8 cellular contexts compared by ENCODE assay signal in the genomic region with DNA sequence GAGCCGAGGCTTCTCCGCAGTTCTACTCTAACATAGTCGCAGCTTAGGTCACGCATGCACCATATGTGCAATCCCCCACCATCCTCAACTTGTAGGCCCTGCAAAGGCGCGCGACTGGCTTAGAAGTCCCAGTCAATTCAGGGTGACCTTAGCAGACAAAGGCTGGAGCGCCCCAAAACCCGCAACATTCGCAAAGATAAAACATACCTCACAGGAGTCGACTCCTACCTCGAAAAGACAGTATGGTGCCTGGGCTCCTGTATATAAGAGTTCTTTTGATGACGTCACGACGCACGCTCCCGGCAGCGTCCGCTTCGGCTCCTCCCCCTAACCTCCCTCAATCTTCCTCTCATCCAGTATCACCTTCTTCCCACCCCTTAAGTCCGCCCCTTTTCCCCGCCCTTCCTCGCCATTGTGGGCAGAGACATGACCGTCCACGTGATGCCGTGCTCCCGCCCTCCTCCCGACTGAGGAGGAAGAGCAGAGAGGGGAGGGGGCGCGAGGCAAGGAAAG. TPM values are rescaled to one million over a fixed set of nuclear protein-coding genes. Genes with fewer than 3 reads are reported as not detected.
DNase-seq lines count a peak whose midpoint lies in the region; ATAC-seq, FAIRE-seq and TF ChIP-seq lines count a peak whose summit lies in the region.

TSS of gene GAS5 (minus strand) at position 237 of the 513 bp plus-strand sequence.

- H3K79me2 ChIP-seq in H1 (ENCODE audit: control insufficient read depth in 1 of 2, insufficient read depth in 2 of 2, low read length in 2 of 2): peaks cover 0 to 52% of the 10 kb centered on the region in 2 experiments; a peak in 3 of 4 replicates

- peak within 1 kb of the TSS; percentile 80 for H4K5ac ChIP-seq in H1 (ENCODE audit: insufficient read length, low read depth, low read length)

- H3K9me3 Mint-ChIP-seq in CD8-positive, alpha-beta memory T cell: no peaks in the 10 kb centered on the region

- H2BK5ac ChIP-seq in H1 (ENCODE audit: low read depth, low read length) (peak within 1 kb of the TSS; percentile 98), mesenchymal stem cell (ENCODE audit: low read depth, low read length, poor library complexity, severe bottlenecking) (peak within 1 kb of the TSS; percentile 93)

- peak within 1 kb of the TSS; percentile 91 for H3K27ac ChIP-seq in CD8-positive, alpha-beta memory T cell (ENCODE audit: low read depth, low read length)
- H3K27ac ChIP-seq in H1 (ENCODE audit: low read depth, low read length): peak within 1 kb of the TSS; percentile 93
- H3K27ac ChIP-seq in mesenchymal stem cell (ENCODE audit: low read length, poor library complexity, severe bottlenecking): peak within 1 kb of the TSS; percentile 81

- H2AFZ ChIP-seq in H1 (ENCODE audit: low read length) (peak within 1 kb of the TSS; percentile 74; the same call in 1 of the 2 replicates), mesenchymal stem cell (ENCODE audit: low read depth, low read length) (peak within 1 kb of the TSS; percentile 77)

- H2BK12ac ChIP-seq in H1 (ENCODE audit: low read depth, low read length) (peak within 1 kb of the TSS; percentile 70), mesenchymal stem cell (ENCODE audit: low read length in 2 of 2) (peak within 1 kb of the TSS; percentile 18 to 89)

- H3K23ac ChIP-seq in H1 (ENCODE audit: insufficient read length) (no peak within 1 kb of the TSS), mesenchymal stem cell (ENCODE audit: low read length in 2 of 2) (peak within 1 kb of the TSS in 1 of 2 experiments; percentile 27)

- peak within 1 kb of the TSS; percentile 78 for H3K56ac ChIP-seq in H1 (replicated peaks; ENCODE audit: insufficient read length, low read depth, low read length)

- peak within 1 kb of the TSS; percentile 88 for H3K4me3 ChIP-seq in CD8-positive, alpha-beta memory T cell (ENCODE audit: low read length)
- H3K4me3 ChIP-seq in H1 (ENCODE audit: extremely low read depth in 1 of 4, insufficient read depth in 2 of 4, low read depth in 3 of 4, low read length in 4 of 4) (peak within 1 kb of the TSS; percentile 90 to 100 (median 92)), mesenchymal stem cell (ENCODE audit: insufficient read depth in 1 of 2, low read depth in 1 of 2, low read length in 2 of 2) (peak within 1 kb of the TSS; percentile 82 to 91)

- 2% methylated on average over 27 of the region's 30 CpGs; no CpG with 5 or more reads in 1 of the 2 experiments for WGBS in H1 (ENCODE audit: extremely low coverage in 1 of 2, insufficient coverage in 1 of 2, insufficient read length in 1 of 2, insufficient replicate concordance in 2 of 2, low coverage in 1 of 2, low lambda C conversion rate in 2 of 2, missing lambda C conversion rate in 1 of 2), 2 experiments
- WGBS in mesenchymal stem cell: 2% methylated on average over 18 of the region's 30 CpGs

- TF ChIP-seq POLR2A in H1 (IDR thresholded peaks at IDR 0.05; ENCODE audit: control extremely low read depth in 1 of 2, low read depth in 2 of 2, low read length in 2 of 2): peak; percentile 99 to 100

- peaks cover 7 to 11% of the 10 kb centered on the region in 2 experiments for H4K20me1 ChIP-seq in H1 (replicated peaks in 1 of 2; ENCODE audit: control insufficient read depth in 1 of 2, insufficient read depth in 2 of 2, low read length in 2 of 2)

- peaks cover 70 to 85% (median 84%) of the 10 kb centered on the region in 3 donors for H3K4me1 Mint-ChIP-seq in CD8-positive, alpha-beta memory T cell

- H3K4ac ChIP-seq in H1 (replicated peaks; ENCODE audit: insufficient read length, low read depth, low read length) (peak within 1 kb of the TSS; percentile 79), mesenchymal stem cell (ENCODE audit: low read depth in 1 of 2, low read length in 2 of 2) (peak within 1 kb of the TSS; percentile 91 to 97)

- DNase-seq in CD8-positive, alpha-beta memory T cell: peak; percentile 98 to 99 (median 98)
- DNase-seq in HS-5 (ENCODE audit: low read depth) (peak; percentile 97), NOMO-1 (lab: John Stamatoyannopoulos, UW; ENCODE audit: unreplicated experiment in 2 of 2) (peak; percentile 96 to 97), H1 (ENCODE audit: low read depth in 1 of 2, low spot score in 2 of 2) (peak; percentile 96 to 100), mesenchymal stem cell (peak; percentile 100)
- DNase-seq in activated CD8-positive, alpha-beta memory T cell treated with anti-CD3 and anti-CD28 coated beads for 48 hours (ENCODE audit: low read depth in 2 of 3, low spot score in 2 of 3): peak; percentile 88 to 98 (median 89)
- peak; percentile 98 for DNase-seq in stimulated activated CD8-positive, alpha-beta memory T cell treated with anti-CD3 and anti-CD28 coated beads, Interleukin-12 subunit alpha, Interleukin-12 subunit beta, amount 100 ng/mL, for 4 hours (ENCODE audit: low read depth)

- TF ChIP-seq CTCF in H1 (IDR thresholded peaks at IDR 0.05; ENCODE audit: control extremely low read depth in 1 of 3, insufficient read depth in 1 of 3, low read depth in 1 of 3, low read length in 3 of 3): no peak

- H3K4me1 ChIP-seq in CD8-positive, alpha-beta memory T cell (ENCODE audit: insufficient read depth, low read length): peaks cover 63% of the 10 kb centered on the region
- H3K4me1 ChIP-seq in H1 (replicated peaks in 1 of 4; ENCODE audit: control insufficient read depth in 3 of 4, insufficient read depth in 4 of 4, low read length in 3 of 4): peaks cover 2 to 10% (median 4%) of the 10 kb centered on the region in 4 experiments; a peak in 5 of 7 replicates
- no peaks in the 10 kb centered on the region for H3K4me1 ChIP-seq in mesenchymal stem cell (ENCODE audit: control insufficient read depth, insufficient read depth, low read depth, low read length)

- peak; percentile 65 for ATAC-seq in GM19467 (IDR thresholded peaks at IDR 0.05; ENCODE audit: unreplicated experiment)

- H3K9ac ChIP-seq in H1 (replicated peaks in 1 of 4; ENCODE audit: extremely low read depth in 1 of 4, low read depth in 3 of 4, low read length in 3 of 4) (peak within 1 kb of the TSS; percentile 97 to 99 (median 97)), mesenchymal stem cell (ENCODE audit: low read length) (peak within 1 kb of the TSS; percentile 92)

- H3K79me1 ChIP-seq in H1 (ENCODE audit: low read depth, low read length): no peaks in the 10 kb centered on the region; the same call in 1 of the 2 replicates
- H3K79me1 ChIP-seq in mesenchymal stem cell (replicated peaks; ENCODE audit: low read length, poor library complexity, severe bottlenecking): peaks cover 18% of the 10 kb centered on the region

- peak; percentile 82 for FAIRE-seq in H1 (lab: Jason Lieb, UNC)

- CTCF ChIA-PET in CD8-positive, alpha-beta memory T cell (lab: Charles Lee): interaction anchor here (1.1 to 2.0 kb wide), 5 partner anchors 10 to 437 kb away, joined by 3 to 6 read pairs (median 4); no protein-coding TSS in a partner anchor
- CTCF ChIA-PET in H1 (lab: Charles Lee; ENCODE audit: partially characterized antibody): interaction anchor here (0.6 to 1.5 kb wide), 3 partner anchors 46 to 890 kb away, joined by 3 to 5 read pairs (median 3); no protein-coding TSS in a partner anchor

- H3K14ac ChIP-seq in H1 (ENCODE audit: insufficient read length) (no peak within 1 kb of the TSS), mesenchymal stem cell (ENCODE audit: low read length in 2 of 2) (peak within 1 kb of the TSS in 1 of 2 experiments; percentile 99)

- H4K91ac ChIP-seq in H1 (replicated peaks; ENCODE audit: insufficient read length, low read length) (peak within 1 kb of the TSS; percentile 86), mesenchymal stem cell (ENCODE audit: low read length) (peak within 1 kb of the TSS; percentile 96)

- H3K18ac ChIP-seq in H1 (ENCODE audit: extremely low read depth, low read length) (peak within 1 kb of the TSS; percentile 98), mesenchymal stem cell (ENCODE audit: low read depth in 1 of 2, low read length in 2 of 2) (peak within 1 kb of the TSS; percentile 98 to 100)

- TF ChIP-seq RAD21 in H1 (IDR thresholded peaks at IDR 0.05 in 1 of 2, conservative IDR thresholded peaks at IDR 0.05 in 1 of 2; ENCODE audit: low read depth in 2 of 2, low read length in 2 of 2): no peak

- H2AK5ac ChIP-seq in H1 (ENCODE audit: low read depth, low read length) (peak within 1 kb of the TSS; percentile 98; the same call in 1 of the 2 replicates), mesenchymal stem cell (ENCODE audit: low read length, severe bottlenecking) (peak within 1 kb of the TSS; percentile 72)

- H3K27me3 Mint-ChIP-seq in CD8-positive, alpha-beta memory T cell: peaks cover 0 to 2% of the 10 kb centered on the region in 2 donors

- H3K36me3 Mint-ChIP-seq in CD8-positive, alpha-beta memory T cell: peaks cover 4 to 65% (median 28%) of the 10 kb centered on the region in 3 donors

- POLR2A ChIA-PET in CD8-positive, alpha-beta memory T cell (lab: Charles Lee): interaction anchor here (0.5 to 2.5 kb wide), 12 partner anchors 8 to 1155 kb away, joined by 3 to 17 read pairs (median 4); partner anchors contain the start of genes CENPL, DARS2, KLHL20 and MRPS14
- POLR2A ChIA-PET in H1 (lab: Charles Lee; ENCODE audit: partially characterized antibody): interaction anchor here (0.6 to 13.3 kb wide), 100 partner anchors 8 to 1335 kb away, joined by 3 to 475 read pairs (median 4); partner anchors contain the start of genes CENPL, DARS2, KLHL20 and PRDX6

- peaks cover 40% of the 10 kb centered on the region for H3K36me3 ChIP-seq in CD8-positive, alpha-beta memory T cell (ENCODE audit: insufficient read depth, low read length)
- H3K36me3 ChIP-seq in H1 (ENCODE audit: control insufficient read depth in 2 of 4, insufficient read depth in 4 of 4, low read length in 3 of 4) (peaks cover 29 to 56% (median 43%) of the 10 kb centered on the region in 4 experiments), mesenchymal stem cell (ENCODE audit: control insufficient read depth in 1 of 2, insufficient read depth in 2 of 2, low read depth in 1 of 2, low read length in 2 of 2) (peaks cover 17 to 60% of the 10 kb centered on the region in 2 experiments)

- H3K27me3 ChIP-seq in CD8-positive, alpha-beta memory T cell (ENCODE audit: insufficient read depth, low read length, poor library complexity, severe bottlenecking): no peaks in the 10 kb centered on the region
- H3K27me3 ChIP-seq in H1 (replicated peaks in 1 of 4; ENCODE audit: control insufficient read depth in 3 of 4, extremely low read depth in 1 of 4, insufficient read depth in 3 of 4, low read length in 3 of 4): no peaks in the 10 kb centered on the region
- no peaks in the 10 kb centered on the region for H3K27me3 ChIP-seq in mesenchymal stem cell (ENCODE audit: control insufficient read depth in 1 of 2, insufficient read depth in 1 of 2, low read length in 2 of 2)

- TF ChIP-seq EP300 in H1 (IDR thresholded peaks at IDR 0.05; ENCODE audit: borderline replicate concordance in 1 of 2, low read depth in 2 of 2, low read length in 2 of 2): no peak

- H4K8ac ChIP-seq in H1 (ENCODE audit: extremely low read depth, insufficient read depth, low read length) (peak within 1 kb of the TSS; percentile 96), mesenchymal stem cell (ENCODE audit: low read length) (peak within 1 kb of the TSS; percentile 94)

- no peak within 1 kb of the TSS for H2BK20ac ChIP-seq in H1 (ENCODE audit: low read length)

- H3K4me3 Mint-ChIP-seq in CD8-positive, alpha-beta memory T cell: peak within 1 kb of the TSS; percentile 88 to 97 (median 95)

- H3K23me2 ChIP-seq in H1 (ENCODE audit: low read depth, low read length): peaks cover 3% of the 10 kb centered on the region

- H2BK120ac ChIP-seq in H1 (replicated peaks; ENCODE audit: low read depth, low read length) (peak within 1 kb of the TSS; percentile 58), mesenchymal stem cell (ENCODE audit: low read depth, low read length) (peak within 1 kb of the TSS; percentile 92)

- H3K4me2 ChIP-seq in H1 (ENCODE audit: insufficient read depth in 1 of 2, low read depth in 2 of 2, low read length in 2 of 2): peak within 1 kb of the TSS; percentile 83 to 95
- H3K4me2 ChIP-seq in mesenchymal stem cell (ENCODE audit: low read length, poor library complexity, severe bottlenecking): peak within 1 kb of the TSS; percentile 81

- peak within 1 kb of the TSS; percentile 90 to 99 (median 96) for H3K27ac Mint-ChIP-seq in CD8-positive, alpha-beta memory T cell

- H2BK15ac ChIP-seq in H1 (ENCODE audit: low read length) (no peak within 1 kb of the TSS), mesenchymal stem cell (ENCODE audit: low read depth, poor library complexity, severe bottlenecking) (peak within 1 kb of the TSS; percentile 86)

- H3K9me3 ChIP-seq in CD8-positive, alpha-beta memory T cell (ENCODE audit: low read length): no peaks in the 10 kb centered on the region
- H3K9me3 ChIP-seq in H1 (ENCODE audit: insufficient read depth in 2 of 2, low read depth in 1 of 2, low read length in 1 of 2) (no peaks in the 10 kb centered on the region), mesenchymal stem cell (ENCODE audit: control insufficient read depth, low read length) (no peaks in the 10 kb centered on the region)

RNA-seq across cellular contexts. Expression of gene GAS5, which starts in this region (rescaled TPM):
- total RNA-seq in CD8-positive, alpha-beta memory T cell: 1,000 to 10,000 TPM; 1,056 to 1,102 TPM
- polyA plus RNA-seq in CD8-positive, alpha-beta memory T cell: 245 TPM
- 763 and 799 TPM in 2 replicates for total RNA-seq in H1 (2021; fragmentation: NEBNext Ultra II Directional; extraction: Animal tissue kit (Norgen Biotek cat#: 25700))
- 716 and 1,238 TPM in 2 replicates for polyA plus RNA-seq in H1 (2011; rRNA removed)
- 1,318 TPM for polyA plus RNA-seq in H1 (2011; cell fraction: cytosol; rRNA removed)
- 616 TPM for polyA plus RNA-seq in H1 (2011; cell fraction: nucleus; rRNA removed)
- polyA plus RNA-seq in H1 (2012, experiment 1 of 2): 903 to 1,125 TPM (median 1,026 TPM) in 4 replicates
- 245 TPM for polyA plus RNA-seq in H1 (2012, experiment 2 of 2)
- polyA plus RNA-seq in H1 (2013, experiment 1 of 2): 730 TPM
- polyA plus RNA-seq in H1 (2013, experiment 2 of 2): 658 TPM
- 674 and 729 TPM in 2 replicates for polyA minus RNA-seq in H1 (2011; rRNA and poly(A)+ RNA removed)
- polyA minus RNA-seq in H1 (2011; cell fraction: cytosol; rRNA and poly(A)+ RNA removed): 428 TPM
- 1,795 TPM for polyA minus RNA-seq in H1 (2011; cell fraction: nucleus; rRNA and poly(A)+ RNA removed)
- 541 TPM for polyA plus RNA-seq in mesenchymal stem cell (2013, experiment 1 of 2)
- polyA plus RNA-seq in mesenchymal stem cell (2013, experiment 2 of 2): 551 TPM

Comparison
In these comparisons a context has a peak if more than half of its experiments do, and no peak if none do; other contexts are left out.
1. Peak in every context shown above with its lines: DNase-seq, ATAC-seq, H3K4me3 ChIP-seq and H3K27ac ChIP-seq.